Comparison of ENCODE assay signal across 2 cellular contexts in genomic region chr5:119255571-119256356, GRCh38.
TF ChIP-seq lines count a peak whose summit lies in the region.

No MANE protein-coding gene starts in this region.

TF ChIP-seq in IMR-90, 13 proteins besides CTCF, POLR2A, EP300 and RAD21 (continued from another document):
- no peak for TF ChIP-seq CEBPB (IDR thresholded peaks at IDR 0.05; ENCODE audit: low read depth, low read length)
- no peak for TF ChIP-seq SMC3 (IDR thresholded peaks at IDR 0.05; ENCODE audit: low read depth, low read length)
- no peak for TF ChIP-seq RFX5 (IDR thresholded peaks at IDR 0.05; ENCODE audit: low read depth, low read length)

TF ChIP-seq in WTC11, 78 proteins besides CTCF, POLR2A, EP300 and RAD21 (continued from another document):
- TF ChIP-seq GRHL2 (CRISPR knock-in tag; IDR thresholded peaks at IDR 0.05; ENCODE audit: insufficient replicate concordance, severe bottlenecking) (no peak), USF2 (CRISPR knock-in tag; IDR thresholded peaks at IDR 0.05) (no peak), USF1 (CRISPR knock-in tag; IDR thresholded peaks at IDR 0.05) (no peak), GTF2I (CRISPR knock-in tag; conservative IDR thresholded peaks at IDR 0.05) (no peak), TEAD4 (CRISPR knock-in tag; IDR thresholded peaks at IDR 0.05) (no peak), ZNF423 (CRISPR knock-in tag; IDR thresholded peaks at IDR 0.05) (no peak), ZNF416 (CRISPR knock-in tag; IDR thresholded peaks at IDR 0.05) (no peak), SMAD4 (CRISPR knock-in tag; IDR thresholded peaks at IDR 0.05) (no peak), SP1 (CRISPR knock-in tag; conservative IDR thresholded peaks at IDR 0.05) (peak; percentile 52; the same call in 1 of the 2 replicates), NFYB (CRISPR knock-in tag; conservative IDR thresholded peaks at IDR 0.05; ENCODE audit: low read depth) (no peak), RELA (CRISPR knock-in tag; IDR thresholded peaks at IDR 0.05; ENCODE audit: borderline replicate concordance) (no peak)
